In the genomic region with DNA sequence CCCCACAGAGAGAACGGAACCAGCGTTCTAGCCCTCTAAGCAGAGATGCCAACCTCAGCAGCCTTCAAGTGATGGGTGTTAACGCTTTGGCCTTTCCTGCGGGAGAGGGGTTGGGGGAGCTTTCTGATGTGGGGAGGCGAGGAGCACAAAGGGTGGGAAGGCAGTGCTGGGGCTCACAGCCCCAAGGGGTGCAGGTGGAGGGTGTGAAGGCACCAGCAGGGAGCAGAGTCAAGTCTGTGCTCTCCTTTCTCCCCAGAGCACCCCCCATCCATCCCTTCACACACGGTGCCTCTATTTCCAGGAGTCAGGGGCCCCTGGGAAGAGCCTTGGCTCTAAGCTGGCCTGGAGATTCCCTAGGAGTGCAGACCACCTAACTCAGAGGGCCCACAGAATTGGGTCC, we compare ENCODE assay signal across 26 cellular contexts. TPM values are rescaled to one million over a fixed set of nuclear protein-coding genes. Genes with fewer than 3 reads are reported as not detected.
"Had no signal": no experiment of that assay in that cellular context is flagged by ENCODE, and none has a peak within 500 bp of the region (broad histone marks: within the 10 kb centered on the region; RNA-seq: fewer than 3 reads in every experiment).

No MANE protein-coding gene starts in this region.

- H3K9me3 Mint-ChIP-seq: memory B cell; naive thymus-derived CD4-positive, alpha-beta T cell; natural killer cell treated with Interleukin-12 subunit alpha and Interleukin-12 subunit beta and Interleukin-15 and Interleukin-18, amount 100 ng/mL, for 72 hours; stimulated activated effector memory CD8-positive, alpha-beta T cell treated with anti-CD3 and anti-CD28 coated beads, Interleukin-12 subunit alpha, Interleukin-12 subunit beta, amount 100 ng/mL, for 72 hours; stimulated activated naive CD8-positive, alpha-beta T cell treated with anti-CD3 and anti-CD28 coated beads, Interleukin-15, Interleukin-2, amounts not matched to agents 100 ng/mL and 50 ng/mL, for 24 hours; type B pancreatic cell had no signal

- H3K36me3 ChIP-seq: uterus had no signal

- H3K36me3 Mint-ChIP-seq: type B pancreatic cell had no signal

- H3K9me3 ChIP-seq: left ventricle myocardium inferior, mucosa of descending colon, pancreas, prostate gland, suprapubic skin, thoracic aorta, tibial artery, uterus had no signal

- H3K4me3 ChIP-seq: hepatocyte, left ventricle myocardium inferior, mucosa of descending colon, pancreas, prostate gland, skin epidermis, suprapubic skin, thoracic aorta, tibial artery, uterus had no signal

- H3K4me3 Mint-ChIP-seq: memory B cell; naive thymus-derived CD4-positive, alpha-beta T cell; natural killer cell treated with Interleukin-12 subunit alpha and Interleukin-12 subunit beta and Interleukin-15 and Interleukin-18, amount 100 ng/mL, for 72 hours; stimulated activated effector memory CD8-positive, alpha-beta T cell treated with anti-CD3 and anti-CD28 coated beads, Interleukin-12 subunit alpha, Interleukin-12 subunit beta, amount 100 ng/mL, for 72 hours; stimulated activated naive CD8-positive, alpha-beta T cell treated with anti-CD3 and anti-CD28 coated beads, Interleukin-15, Interleukin-2, amounts not matched to agents 100 ng/mL and 50 ng/mL, for 24 hours; type B pancreatic cell had no signal

- ATAC-seq: mucosa of descending colon; naive thymus-derived CD4-positive, alpha-beta T cell; natural killer cell treated with Interleukin-12 subunit alpha and Interleukin-12 subunit beta and Interleukin-15 and Interleukin-18, amount 100 ng/mL, for 72 hours; pancreas; right cardiac atrium; sciatic nerve; stimulated activated effector memory CD8-positive, alpha-beta T cell treated with anti-CD3 and anti-CD28 coated beads, Interleukin-12 subunit alpha, Interleukin-12 subunit beta, amount 100 ng/mL, for 72 hours had no signal

- H3K27ac Mint-ChIP-seq: natural killer cell treated with Interleukin-12 subunit alpha and Interleukin-12 subunit beta and Interleukin-15 and Interleukin-18, amount 100 ng/mL, for 72 hours; stimulated activated naive CD8-positive, alpha-beta T cell treated with anti-CD3 and anti-CD28 coated beads, Interleukin-15, Interleukin-2, amounts not matched to agents 100 ng/mL and 50 ng/mL, for 24 hours; type B pancreatic cell had no signal

- H3K27me3 Mint-ChIP-seq: memory B cell; naive thymus-derived CD4-positive, alpha-beta T cell; natural killer cell treated with Interleukin-12 subunit alpha and Interleukin-12 subunit beta and Interleukin-15 and Interleukin-18, amount 100 ng/mL, for 72 hours; stimulated activated naive CD8-positive, alpha-beta T cell treated with anti-CD3 and anti-CD28 coated beads, Interleukin-15, Interleukin-2, amounts not matched to agents 100 ng/mL and 50 ng/mL, for 24 hours; type B pancreatic cell had no signal

- DNase-seq: islet precursor cell; left ventricle myocardium inferior; midbrain; naive thymus-derived CD4-positive, alpha-beta T cell; nucleus accumbens; retina; right cardiac atrium; stimulated activated CD4-positive, alpha-beta T cell treated with anti-CD3 and anti-CD28 coated beads, Interleukin-4, amount 100 ng/mL, for 24 hours; stimulated activated naive CD4-positive, alpha-beta T cell; tibial artery; uterus had no signal

- H3K27ac ChIP-seq: hepatocyte, left ventricle myocardium inferior, pancreas, prostate gland, skin epidermis, suprapubic skin, thoracic aorta, tibial artery, uterus had no signal

- H3K27me3 ChIP-seq: hepatocyte, pancreas, suprapubic skin, tibial artery, uterus had no signal

- FAIRE-seq: pancreas had no signal

- H3K4me1 ChIP-seq: pancreas, uterus had no signal

RNA-seq across cellular contexts. Expression of a gene that starts 4.1 kb away (rescaled TPM):
- total RNA-seq: myocyte had no signal
- polyA plus RNA-seq: neural cell had no signal
